Comparison of ENCODE assay signal across 1 cellular context in genomic region chr6:30722025-30722279, GRCh38.
A peak's percentile ranks its signal among the peaks of the same experiment; 100 is the strongest.
TF ChIP-seq lines count a peak whose summit lies in the region.
"Not testable (repeated sequence)": the region's sequence is repeated elsewhere in the genome, so short reads cannot be mapped to it uniquely, and the experiment has no call there.

No MANE protein-coding gene starts in this region.

TF ChIP-seq in K562, 482 proteins besides CTCF, POLR2A, EP300 and RAD21:
- 0 out of 2 replicates have a peak, but pooled peaks have one; percentile 41 for TF ChIP-seq SUPT5H (IDR thresholded peaks at IDR 0.05)
- TF ChIP-seq TFE3 (CRISPR knock-in tag; IDR thresholded peaks at IDR 0.05) = peak; percentile 42
- TF ChIP-seq EGR1 (conservative IDR thresholded peaks at IDR 0.05) = peak; percentile 46
- not testable (repeated sequence) for TF ChIP-seq NR2C2 (CRISPR knock-in tag; IDR thresholded peaks at IDR 0.05); JUN (IDR thresholded peaks at IDR 0.05; ENCODE audit: borderline replicate concordance, low read depth, low read length)
- TF ChIP-seq NR2C2 (tag; IDR thresholded peaks at IDR 0.05) = 0 out of 2 replicates have a peak, but pooled peaks have one; percentile 1
- TF ChIP-seq RHOXF2B (CRISPR knock-in tag; conservative IDR thresholded peaks at IDR 0.05) = 0 out of 2 replicates have a peak, but pooled peaks have one; percentile 20
- 0 out of 2 replicates have a peak, but pooled peaks have one; percentile 1 for TF ChIP-seq HIVEP1 (CRISPR knock-in tag; IDR thresholded peaks at IDR 0.05)
- 0 out of 2 replicates have a peak, but pooled peaks have one; percentile 26 for TF ChIP-seq JUN (CRISPR knock-in tag; IDR thresholded peaks at IDR 0.05; ENCODE audit: borderline replicate concordance)
- 0 out of 2 replicates have a peak, but pooled peaks have one; percentile 43 for TF ChIP-seq ZNF584 (CRISPR knock-in tag; IDR thresholded peaks at IDR 0.05; ENCODE audit: low read depth)
TF ChIP-seq in K562: peak in this region for 8; not testable (repeated sequence) for 474.
